17 cellular contexts compared by ENCODE assay signal in genomic region chr7:30933124-30933893, GRCh38. TPM values are rescaled to one million over a fixed set of nuclear protein-coding genes. Genes with fewer than 3 reads are reported as not detected.
DNase-seq lines count a peak whose midpoint lies in the region; ATAC-seq and TF ChIP-seq lines count a peak whose summit lies in the region.
"Had no signal": no experiment of that assay in that cellular context is flagged by ENCODE, and none has a peak within 500 bp of the region (broad histone marks: within the 10 kb centered on the region; RNA-seq: fewer than 3 reads in every experiment).

No MANE protein-coding gene starts in this region.

- TF ChIP-seq CTCF in GM23338 (conservative IDR thresholded peaks at IDR 0.05; ENCODE audit: low read depth in 2 of 2) (0 out of 4 replicates have a peak, but pooled peaks of 1 of the 2 experiments have one; percentile 10), WTC11 (IDR thresholded peaks at IDR 0.05) (no peak), nephron progenitor cell (IDR thresholded peaks at IDR 0.05) (no peak)

- peaks cover 10% of the 10 kb centered on the region for H3K27me3 Mint-ChIP-seq in GM23338 (ENCODE audit: insufficient read depth, low read depth, poor library complexity)
- H3K27me3 Mint-ChIP-seq in WTC11 (ENCODE audit: low read depth), result peaks cover 9% of the 10 kb centered on the region
- H3K27me3 Mint-ChIP-seq in nephron progenitor cell (ENCODE audit: low read depth, poor library complexity), result peaks cover 11% of the 10 kb centered on the region

- H3K79me2 ChIP-seq in GM23338 (replicated peaks; ENCODE audit: insufficient read depth), result no peaks in the 10 kb centered on the region

- H3K4me2 ChIP-seq in GM23338, result no peak overlapping the region

- peaks cover under 1% of the 10 kb centered on the region; the same call in 1 of the 2 replicates for H3K9me2 ChIP-seq in GM23338 (ENCODE audit: insufficient read depth)

- intact Hi-C loops in sciatic nerve (cut with DNase I), result no loop called here

- DNase-seq in activated CD4-positive, alpha-beta T cell treated with anti-CD3 and anti-CD28 coated beads for 1 hour, result peak; percentile 6
- DNase-seq in activated CD4-positive, alpha-beta T cell treated with anti-CD3 and anti-CD28 coated beads, Interleukin-2, amount 50 U/mL, for 48 hours, result no peak
- DNase-seq in GM23338 (ENCODE audit: low spot score) (peak; percentile 54), WTC11 (ENCODE audit: low spot score) (peak; percentile 49), nephron progenitor cell (no peak), sciatic nerve (ENCODE audit: low spot score) (no peak)
- no peak for DNase-seq in stimulated activated CD4-positive, alpha-beta T cell treated with anti-CD3 and anti-CD28 coated beads, Interleukin-1b, Interleukin-23, amount 100 ng/mL, for 48 hours
- DNase-seq in stimulated activated CD4-positive, alpha-beta T cell treated with anti-CD3 and anti-CD28 coated beads, Interleukin-2, amount 100 ng/mL, for 24 hours, result no peak
- DNase-seq: ACHN; activated naive CD8-positive, alpha-beta T cell treated with anti-CD3 and anti-CD28 coated beads, Interleukin-2, amount 50 U/mL, for 24 hours; activated T-cell treated with anti-CD3 and anti-CD28 coated beads, Interleukin-2, amount 50 U/mL, for 1 hour; left ventricle myocardium superior had no signal

- H3K27ac Mint-ChIP-seq in GM23338, result no peak overlapping the region
- H3K27ac Mint-ChIP-seq in WTC11, result no peak overlapping the region
- peak overlapping the region; percentile 29 for H3K27ac Mint-ChIP-seq in nephron progenitor cell
- H3K27ac Mint-ChIP-seq: activated naive CD8-positive, alpha-beta T cell treated with anti-CD3 and anti-CD28 coated beads, Interleukin-2, amount 50 U/mL, for 24 hours had no signal

- peaks cover 7% of the 10 kb centered on the region; the same call in 2 of the 3 replicates for H3K4me1 Mint-ChIP-seq in GM23338
- H3K4me1 Mint-ChIP-seq in WTC11, result 0 out of 2 replicates have a peak, but pooled peaks cover 4% of the 10 kb centered on the region
- H3K4me1 Mint-ChIP-seq in nephron progenitor cell, result peaks cover 14% of the 10 kb centered on the region
- H3K4me1 Mint-ChIP-seq: activated naive CD8-positive, alpha-beta T cell treated with anti-CD3 and anti-CD28 coated beads, Interleukin-2, amount 50 U/mL, for 24 hours had no signal

- CTCF ChIA-PET in WTC11 (lab: Charles Lee), result interaction anchor here (0.6 to 2.3 kb wide), 7 partner anchors 25 to 189 kb away, joined by 3 to 14 read pairs (median 8); no protein-coding TSS in a partner anchor

- H3K4me3 Mint-ChIP-seq in GM23338, result no peak overlapping the region
- H3K4me3 Mint-ChIP-seq in WTC11, result no peak overlapping the region
- H3K4me3 Mint-ChIP-seq in nephron progenitor cell, result no peak overlapping the region
- H3K4me3 Mint-ChIP-seq: activated naive CD8-positive, alpha-beta T cell treated with anti-CD3 and anti-CD28 coated beads, Interleukin-2, amount 50 U/mL, for 24 hours; neural crest cell had no signal

- no peaks in the 10 kb centered on the region for H4K20me1 ChIP-seq in GM23338 (replicated peaks; ENCODE audit: insufficient read depth)

- peaks cover 6% of the 10 kb centered on the region; the same call in 1 of the 2 replicates for H3K4me1 ChIP-seq in GM23338 (ENCODE audit: insufficient read depth)

- H3K4me3 ChIP-seq in GM23338, result no peak overlapping the region
- H3K4me3 ChIP-seq: heart left ventricle had no signal

- no peaks in the 10 kb centered on the region for H3K9me3 Mint-ChIP-seq in GM23338
- H3K9me3 Mint-ChIP-seq in WTC11, result no peaks in the 10 kb centered on the region
- H3K9me3 Mint-ChIP-seq in nephron progenitor cell, result no peaks in the 10 kb centered on the region
- H3K9me3 Mint-ChIP-seq: activated naive CD8-positive, alpha-beta T cell treated with anti-CD3 and anti-CD28 coated beads, Interleukin-2, amount 50 U/mL, for 24 hours; neural crest cell had no signal

- POLR2A ChIA-PET in WTC11 (lab: Charles Lee), result no interaction called here

- peak overlapping the region; percentile 56; the same call in 1 of the 2 replicates for H2AFZ ChIP-seq in GM23338

- ATAC-seq in GM23338 (peak; percentile 67), WTC11 (peak; percentile 34), sciatic nerve (no peak)
- ATAC-seq: activated CD4-positive, CD25-positive, alpha-beta regulatory T cell treated with anti-CD3 and anti-CD28 coated beads, Interleukin-2, amount 50 U/mL, for 24 hours; activated naive CD8-positive, alpha-beta T cell treated with anti-CD3 and anti-CD28 coated beads, Interleukin-2, amount 50 U/mL, for 24 hours; HCT116; heart left ventricle; left ventricle myocardium superior had no signal

- no peaks in the 10 kb centered on the region for H3K27me3 ChIP-seq in GM23338 (ENCODE audit: insufficient read depth)
- H3K27me3 ChIP-seq: heart left ventricle had no signal

- H3K36me3 Mint-ChIP-seq in GM23338 (ENCODE audit: low read depth) (no peaks in the 10 kb centered on the region), WTC11 (no peaks in the 10 kb centered on the region), nephron progenitor cell (ENCODE audit: low read depth) (no peaks in the 10 kb centered on the region)

- no peak overlapping the region for H3K27ac ChIP-seq in GM23338 (ENCODE audit: low read depth)

- H3K36me3 ChIP-seq in GM23338 (ENCODE audit: insufficient read depth), result no peaks in the 10 kb centered on the region
- H3K36me3 ChIP-seq: heart left ventricle had no signal

- H3F3A ChIP-seq in GM23338 (replicated peaks; ENCODE audit: low read depth), result no peaks in the 10 kb centered on the region

TF ChIP-seq in GM23338, 12 proteins besides CTCF, POLR2A, EP300 and RAD21 (continues in another document):
- no peak for TF ChIP-seq REST (IDR thresholded peaks at IDR 0.05; ENCODE audit: unreplicated experiment)

TF ChIP-seq in WTC11, 78 proteins besides CTCF, POLR2A, EP300 and RAD21:
- peak; percentile 70 for TF ChIP-seq USF2 (CRISPR knock-in tag; IDR thresholded peaks at IDR 0.05)
- peak; percentile 62; the same call in 1 of the 2 replicates for TF ChIP-seq USF1 (CRISPR knock-in tag; IDR thresholded peaks at IDR 0.05)
- TF ChIP-seq ESRRA (CRISPR knock-in tag; IDR thresholded peaks at IDR 0.05; ENCODE audit: borderline replicate concordance), result no peak

RNA-seq across cellular contexts. Expression of gene AQP1, which starts 21.7 kb away (rescaled TPM):
- 0.28 TPM in 1 of 2 replicates, not detected in the other for total RNA-seq in GM23338 (2014; rRNA removed; shearing (Covaris generic))
- not detected in 2 replicates for polyA plus RNA-seq in GM23338 (2016; fragmentation: Nextera tagmentation; extraction: Ambion mirVana)
- total RNA-seq in WTC11 (2021) (0.81 to 1.4 TPM (median 1.1 TPM) in 3 replicates), sciatic nerve (864 TPM)

RNA-seq across cellular contexts. Expression of gene GHRHR, which starts 30.4 kb away (rescaled TPM):
- not detected in 2 replicates for total RNA-seq in GM23338 (2014; rRNA removed; shearing (Covaris generic))
- 0.64 and 2.2 TPM in 2 replicates for polyA plus RNA-seq in GM23338 (2016; fragmentation: Nextera tagmentation; extraction: Ambion mirVana)
- total RNA-seq in WTC11 (2021), result 4.0 to 6.6 TPM (median 5.0 TPM) in 3 replicates
- total RNA-seq in sciatic nerve, result 1.2 TPM
- total RNA-seq: heart left ventricle, left ventricle myocardium superior, neural crest cell had no signal
- polyA plus RNA-seq: esophagus, heart left ventricle had no signal

Comparison
In these comparisons a context has a peak if more than half of its experiments do, and no peak if none do; other contexts are left out.
1. DNase-seq: peak in activated CD4-positive, alpha-beta T cell treated with anti-CD3 and anti-CD28 coated beads for 1 hour (single experiment), GM23338 (single experiment) and WTC11 (single experiment); none in activated CD4-positive, alpha-beta T cell treated with anti-CD3 and anti-CD28 coated beads, Interleukin-2, amount 50 U/mL, for 48 hours (0 of 2), nephron progenitor cell (single experiment), sciatic nerve (single experiment), stimulated activated CD4-positive, alpha-beta T cell treated with anti-CD3 and anti-CD28 coated beads, Interleukin-1b, Interleukin-23, amount 100 ng/mL, for 48 hours (single experiment) and stimulated activated CD4-positive, alpha-beta T cell treated with anti-CD3 and anti-CD28 coated beads, Interleukin-2, amount 100 ng/mL, for 24 hours (0 of 2).
2. RNA of gene AQP1, which starts 21.7 kb away (total RNA-seq): 864 TPM in sciatic nerve (single experiment); 0.81 to 1.4 TPM in WTC11 and 0.28 TPM in GM23338; every median in the first group is over 100 times any median in the second.